ENCODE assay signal across 9 cellular contexts in genomic region chr4:39458161-39458504, GRCh38. TPM values are rescaled to one million over a fixed set of nuclear protein-coding genes. Genes with fewer than 3 reads are reported as not detected.
DNase-seq lines count a peak whose midpoint lies in the region; ATAC-seq and TF ChIP-seq lines count a peak whose summit lies in the region.
"Not testable (repeated sequence)": the region's sequence is repeated elsewhere in the genome, so short reads cannot be mapped to it uniquely, and the experiment has no call there.
"Had no signal": no experiment of that assay in that cellular context is flagged by ENCODE, and none has a peak within 500 bp of the region (broad histone marks: within the 10 kb centered on the region; RNA-seq: fewer than 3 reads in every experiment).

No MANE protein-coding gene starts in this region.

- DNase-seq in AG04450 (ENCODE audit: low read depth, low spot score); MM.1S; activated CD8-positive, alpha-beta memory T cell treated with anti-CD3 and anti-CD28 coated beads, Interleukin-2, amount 10 ng/mL, durations not matched to agents 7 days and 5 days; chondrocyte (ENCODE audit: low spot score); left cardiac atrium: not testable (repeated sequence)

- CTCF ChIA-PET in AG04450 (lab: Charles Lee), result interaction anchor here (0.8 to 1.0 kb wide), 2 partner anchors 11 to 520 kb away, joined by 3 to 5 read pairs; no protein-coding TSS in a partner anchor
- CTCF ChIA-PET in activated CD8-positive, alpha-beta memory T cell treated with anti-CD3 and anti-CD28 coated beads, Interleukin-2, amount 10 ng/mL, durations not matched to agents 7 days and 5 days (lab: Charles Lee), result interaction anchor here (1.6 to 3.8 kb wide), 2 partner anchors 10 to 11 kb away, joined by 4 to 27 read pairs; no protein-coding TSS in a partner anchor

- not testable (repeated sequence) for H3K27me3 Mint-ChIP-seq in activated CD8-positive, alpha-beta memory T cell treated with anti-CD3 and anti-CD28 coated beads, Interleukin-2, amount 10 ng/mL, durations not matched to agents 7 days and 5 days; chondrocyte (ENCODE audit: low read depth)

- H3K4me2 ChIP-seq in MM.1S (ENCODE audit: low read depth, low read length), result peak overlapping the region; percentile 97

- not testable (repeated sequence) for H3K9me3 ChIP-seq in AG04450 (ENCODE audit: control insufficient read depth, insufficient read depth, low read length); MM.1S (replicated peaks; ENCODE audit: insufficient read depth, low read length); mucosa of rectum (ENCODE audit: control insufficient read depth in 2 of 2, low read length in 2 of 2)

- intact Hi-C loops in left cardiac atrium (cut with DNase I), result loop anchor here in 1 of 2 donors (10.0 kb wide), 1 partner anchor 517 kb away; the partner anchor contains the start of gene PDS5A

- peaks cover 43% of the 10 kb centered on the region for H3K79me2 ChIP-seq in MM.1S (ENCODE audit: low read length)

- peak overlapping the region; percentile 94 for H3K27ac ChIP-seq in AG04450 (ENCODE audit: low read depth, low read length)
- H3K27ac ChIP-seq in MM.1S (ENCODE audit: low read length), result peak overlapping the region; percentile 80; the same call in 1 of the 2 replicates
- peak overlapping the region; percentile 97 to 99 for H3K27ac ChIP-seq in mucosa of rectum (ENCODE audit: low read depth in 2 of 2, low read length in 2 of 2)
- peak overlapping the region; percentile 84 to 100 (median 94) for H3K27ac ChIP-seq in skin epidermis

- H3K4me1 Mint-ChIP-seq in activated CD8-positive, alpha-beta memory T cell treated with anti-CD3 and anti-CD28 coated beads, Interleukin-2, amount 10 ng/mL, durations not matched to agents 7 days and 5 days, result peaks cover 45% of the 10 kb centered on the region
- H3K4me1 Mint-ChIP-seq in chondrocyte (ENCODE audit: low read depth), result peaks cover 37% of the 10 kb centered on the region

- peaks cover 31% of the 10 kb centered on the region for H3F3A ChIP-seq in MM.1S (ENCODE audit: insufficient read depth, low read length)

- H3K4me3 Mint-ChIP-seq in activated CD8-positive, alpha-beta memory T cell treated with anti-CD3 and anti-CD28 coated beads, Interleukin-2, amount 10 ng/mL, durations not matched to agents 7 days and 5 days, result peak overlapping the region; percentile 98
- H3K4me3 Mint-ChIP-seq in chondrocyte (ENCODE audit: unreplicated experiment), result peak overlapping the region; percentile 98

- H3K4me1 ChIP-seq in MM.1S (ENCODE audit: low read length) (peaks cover 12% of the 10 kb centered on the region; the same call in 1 of the 2 replicates), mucosa of rectum (ENCODE audit: control insufficient read depth in 2 of 2, insufficient read depth in 2 of 2, low read length in 2 of 2) (peaks cover 15 to 20% of the 10 kb centered on the region in 2 donors)

- peaks cover 16% of the 10 kb centered on the region for H4K20me1 ChIP-seq in MM.1S (ENCODE audit: insufficient read depth, low read length)

- H3K27me3 ChIP-seq in AG04450 (ENCODE audit: control insufficient read depth, insufficient read depth, low read length); MM.1S (replicated peaks; ENCODE audit: insufficient read depth, low read length); mucosa of rectum (ENCODE audit: control insufficient read depth in 2 of 2, insufficient read depth in 2 of 2, low read length in 2 of 2): not testable (repeated sequence)

- H3K9ac ChIP-seq in MM.1S (ENCODE audit: low read length) (peak overlapping the region; percentile 97), mucosa of rectum (ENCODE audit: low read depth in 1 of 2, low read length in 2 of 2) (peak overlapping the region; percentile 93 to 97)

- ATAC-seq in GM19452 (IDR thresholded peaks at IDR 0.05; ENCODE audit: unreplicated experiment), result peak; percentile 1
- ATAC-seq in activated CD8-positive, alpha-beta memory T cell treated with anti-CD3 and anti-CD28 coated beads, Interleukin-2, amount 10 ng/mL, durations not matched to agents 7 days and 5 days, result peak; percentile 0
- peak; percentile 2 to 9 for ATAC-seq in left cardiac atrium

- H3K9me2 ChIP-seq in MM.1S (replicated peaks; ENCODE audit: insufficient read depth, low read length), result not testable (repeated sequence)

- H3K27ac Mint-ChIP-seq in activated CD8-positive, alpha-beta memory T cell treated with anti-CD3 and anti-CD28 coated beads, Interleukin-2, amount 10 ng/mL, durations not matched to agents 7 days and 5 days, result peak overlapping the region; percentile 98
- peak overlapping the region; percentile 100 for H3K27ac Mint-ChIP-seq in chondrocyte (ENCODE audit: unreplicated experiment)

- H2AFZ ChIP-seq in MM.1S (ENCODE audit: low read length), result peak overlapping the region; percentile 59; the same call in 1 of the 2 replicates

- POLR2A ChIA-PET in AG04450 (lab: Yijun Ruan, JAX), result interaction anchor here (0.5 to 1.9 kb wide), 7 partner anchors 10 to 217 kb away, joined by 3 to 15 read pairs (median 3); partner anchors contain the start of gene UGDH

- peaks cover 46% of the 10 kb centered on the region for H3K36me3 Mint-ChIP-seq in activated CD8-positive, alpha-beta memory T cell treated with anti-CD3 and anti-CD28 coated beads, Interleukin-2, amount 10 ng/mL, durations not matched to agents 7 days and 5 days
- peaks cover 42% of the 10 kb centered on the region for H3K36me3 Mint-ChIP-seq in chondrocyte (ENCODE audit: low read depth)

- not testable (repeated sequence) for TF ChIP-seq CTCF in AG04450 (IDR thresholded peaks at IDR 0.05; ENCODE audit: low read depth, low read length); MM.1S (IDR thresholded peaks at IDR 0.05; ENCODE audit: low read length); chondrocyte (IDR thresholded peaks at IDR 0.05)

- peaks cover 25% of the 10 kb centered on the region for H3K36me3 ChIP-seq in MM.1S (replicated peaks; ENCODE audit: insufficient read depth, low read length)
- peaks cover 34 to 36% of the 10 kb centered on the region in 2 donors for H3K36me3 ChIP-seq in mucosa of rectum (ENCODE audit: control insufficient read depth in 2 of 2, insufficient read depth in 2 of 2, low read length in 2 of 2)

- not testable (repeated sequence) for H3K9me3 Mint-ChIP-seq in activated CD8-positive, alpha-beta memory T cell treated with anti-CD3 and anti-CD28 coated beads, Interleukin-2, amount 10 ng/mL, durations not matched to agents 7 days and 5 days (ENCODE audit: low read depth); chondrocyte (ENCODE audit: low read depth)

- H3K4me3 ChIP-seq in AG04450 (ENCODE audit: low read depth, low read length) (peak overlapping the region; percentile 95), MM.1S (ENCODE audit: low read length) (peak overlapping the region; percentile 90), mucosa of rectum (ENCODE audit: low read length in 2 of 2) (peak overlapping the region; percentile 88 to 97), skin epidermis (peak overlapping the region; percentile 58 to 92 (median 73))

RNA-seq across cellular contexts. Expression of gene RPL9, which starts 0.6 kb away (rescaled TPM):
- 2,183 and 3,111 TPM in 2 replicates for polyA plus RNA-seq in AG04450 (2011; rRNA removed)
- polyA minus RNA-seq in AG04450 (2011; rRNA and poly(A)+ RNA removed), result 194 and 311 TPM in 2 replicates
- 100 to 1,000 TPM; 713 to 900 TPM for total RNA-seq in activated CD8-positive, alpha-beta memory T cell treated with anti-CD3 and anti-CD28 coated beads, Interleukin-2, amount 10 ng/mL, durations not matched to agents 7 days and 5 days
- total RNA-seq in chondrocyte (809 to 831 TPM (median 822 TPM) in 3 replicates), left cardiac atrium (1,000 to 10,000 TPM; 1,080 to 1,082 TPM)

RNA-seq across cellular contexts. Expression of gene LIAS, which starts 0.7 kb away (rescaled TPM):
- 8.6 and 13.1 TPM in 2 replicates for polyA plus RNA-seq in AG04450 (2011; rRNA removed)
- 1.6 and 4.8 TPM in 2 replicates for polyA minus RNA-seq in AG04450 (2011; rRNA and poly(A)+ RNA removed)
- 10 to 100 TPM; 14.5 to 16.6 TPM for total RNA-seq in activated CD8-positive, alpha-beta memory T cell treated with anti-CD3 and anti-CD28 coated beads, Interleukin-2, amount 10 ng/mL, durations not matched to agents 7 days and 5 days
- 6.5 to 8.4 TPM (median 6.8 TPM) in 3 replicates for total RNA-seq in chondrocyte
- 10 to 100 TPM; 16.7 to 24.1 TPM for total RNA-seq in left cardiac atrium

RNA-seq across cellular contexts. Expression of gene KLB, which starts 51.4 kb away (rescaled TPM):
- not detected in 2 replicates for polyA plus RNA-seq in AG04450 (2011; rRNA removed)
- not detected in 2 replicates for polyA minus RNA-seq in AG04450 (2011; rRNA and poly(A)+ RNA removed)
- total RNA-seq in activated CD8-positive, alpha-beta memory T cell treated with anti-CD3 and anti-CD28 coated beads, Interleukin-2, amount 10 ng/mL, durations not matched to agents 7 days and 5 days, result not detected
- total RNA-seq in chondrocyte (not detected in 3 replicates), left cardiac atrium (1 to 10 TPM; 1.7 to 5.0 TPM)
- total RNA-seq: activated CD8-positive, alpha-beta memory T cell treated with anti-CD3 and anti-CD28 coated beads for 36 hours had no signal
